Comparison of ENCODE assay signal across 17 cellular contexts in genomic region chr6:133961831-133962230, GRCh38.
"Had no signal": no experiment of that assay in that cellular context is flagged by ENCODE, and none has a peak within 500 bp of the region (broad histone marks: within the 10 kb centered on the region; RNA-seq: fewer than 3 reads in every experiment).

No MANE protein-coding gene starts in this region.

- H3K4me3 Mint-ChIP-seq: stimulated activated memory B cell treated with anti-CD40 and anti-IgM and Interleukin-4, amounts not matched to agents 10 μg/mL and 1 μg/mL and 100 μg/mL, for 72 hours had no signal

- DNase-seq: activated CD4-positive, alpha-beta T cell treated with anti-CD3 and anti-CD28 coated beads, Interleukin-2, amount 50 U/mL, for 4 hours; activated naive CD4-positive, alpha-beta T cell treated with Interleukin-2 at 50 U/mL for 16 hours; effector CD4-positive, alpha-beta T cell; lower lobe of right lung; midbrain; pancreas; sigmoid colon; stimulated activated CD4-positive, alpha-beta T cell treated with anti-CD3 and anti-CD28 coated beads, Interleukin-4, amount 100 ng/mL, for 4 hours; SW 1271; tibial artery; WERI-Rb-1 had no signal

- ATAC-seq: esophagus mucosa; gastroesophageal sphincter; lower lobe of right lung; pancreas; stimulated activated memory B cell treated with anti-CD40 and anti-IgM and Interleukin-4, amounts not matched to agents 10 μg/mL and 1 μg/mL and 100 μg/mL, for 72 hours had no signal

- H3K9me3 ChIP-seq: gastroesophageal sphincter, lower lobe of right lung, pancreas, sigmoid colon, tibial artery, vagina had no signal

- H3K27me3 Mint-ChIP-seq: stimulated activated memory B cell treated with anti-CD40 and anti-IgM and Interleukin-4, amounts not matched to agents 10 μg/mL and 1 μg/mL and 100 μg/mL, for 72 hours had no signal

- H3K36me3 ChIP-seq: gastroesophageal sphincter, lower lobe of right lung, pancreas, sigmoid colon, tibial artery, vagina, WERI-Rb-1 had no signal

- FAIRE-seq: bronchial epithelial cell, pancreas had no signal

- H3K27ac Mint-ChIP-seq: activated T-helper 2 cell treated with anti-CD3 and anti-CD28 coated beads, Interferon-gamma antibody, Interleukin-2, Interleukin-4, amounts not matched to agents 10 μg/mL and 5 μg/mL and 100 μg/mL, durations not matched to agents 14 hours and 24 hours and 36 hours; stimulated activated memory B cell treated with anti-CD40 and anti-IgM and Interleukin-4, amounts not matched to agents 10 μg/mL and 1 μg/mL and 100 μg/mL, for 72 hours had no signal

- H3K27ac ChIP-seq: gastroesophageal sphincter, lower lobe of right lung, pancreas, sigmoid colon, tibial artery, vagina, WERI-Rb-1 had no signal

- H3K4me3 ChIP-seq: gastroesophageal sphincter, lower lobe of right lung, pancreas, sigmoid colon, tibial artery, vagina had no signal

- H3K27me3 ChIP-seq: gastroesophageal sphincter, pancreas, sigmoid colon, tibial artery, vagina had no signal

- H3K9me3 Mint-ChIP-seq: activated T-helper 2 cell treated with anti-CD3 and anti-CD28 coated beads, Interferon-gamma antibody, Interleukin-2, Interleukin-4, amounts not matched to agents 10 μg/mL and 5 μg/mL and 100 μg/mL, durations not matched to agents 14 hours and 24 hours and 36 hours; stimulated activated memory B cell treated with anti-CD40 and anti-IgM and Interleukin-4, amounts not matched to agents 10 μg/mL and 1 μg/mL and 100 μg/mL, for 72 hours had no signal
